In the genomic region with DNA sequence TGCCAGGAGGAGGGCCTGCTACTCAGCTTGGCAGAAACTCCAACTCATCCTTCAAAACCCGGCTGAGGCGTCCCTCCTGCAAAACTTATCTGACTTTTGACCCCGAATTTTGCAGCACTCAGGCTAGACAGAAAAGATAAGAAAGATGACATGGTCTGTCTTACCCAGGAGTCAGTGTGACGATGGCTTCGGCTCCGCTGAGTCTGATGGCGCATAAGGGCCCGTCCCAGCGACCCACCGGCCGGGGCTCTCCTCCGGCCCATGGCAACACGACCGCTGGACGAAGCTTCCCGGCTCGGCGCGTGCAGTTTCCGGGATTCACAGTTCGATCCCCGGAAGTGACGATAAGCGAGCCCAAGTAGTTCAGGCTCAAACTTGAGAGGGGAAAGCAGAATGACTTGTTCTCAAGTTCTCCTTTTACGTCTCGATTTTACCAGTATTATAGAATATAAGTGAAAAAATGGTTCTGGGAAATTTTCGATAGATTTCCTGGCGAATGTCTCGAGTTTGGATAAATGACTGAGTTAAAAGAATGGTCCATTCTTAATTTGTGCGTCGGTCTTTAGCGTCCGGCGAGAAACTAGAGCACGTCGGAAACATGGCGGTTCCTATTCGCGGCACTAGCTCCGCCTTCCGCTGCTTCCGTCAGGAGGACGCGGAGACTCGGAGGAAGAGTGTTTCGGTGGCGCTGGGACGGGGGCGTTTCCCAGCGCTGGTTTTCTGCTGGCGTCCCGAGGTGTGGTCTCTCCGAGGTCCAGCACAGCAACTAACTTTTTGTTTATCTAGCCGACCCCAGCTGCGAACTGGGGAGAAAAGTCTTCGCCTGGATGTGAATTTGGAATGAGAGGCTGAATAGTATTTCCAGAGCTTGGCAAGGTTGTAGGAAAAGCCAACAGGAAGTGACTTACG, we compare ENCODE assay signal across 1 cellular context.
TF ChIP-seq lines count a peak whose summit lies in the region.

TSS of gene LSG1 (minus strand) at position 292 of the 909 bp plus-strand sequence. CDS start at position 263, 29 bp downstream.

TF ChIP-seq in HEK293, 187 proteins besides CTCF, POLR2A, EP300 and RAD21 (continued from another document and continues in another):
- peak; percentile 91 for TF ChIP-seq SP7 (tag by site-specific recombination; IDR thresholded peaks at IDR 0.05)
- no peak for TF ChIP-seq ZNF670 (tag by site-specific recombination; IDR thresholded peaks at IDR 0.05; ENCODE audit: low read depth)
- TF ChIP-seq ZNF837 (tag by site-specific recombination; IDR thresholded peaks at IDR 0.05): no peak
- TF ChIP-seq ZNF302 (tag by site-specific recombination; IDR thresholded peaks at IDR 0.05; ENCODE audit: low read depth): no peak
- no peak for TF ChIP-seq ZNF248 (tag by site-specific recombination; IDR thresholded peaks at IDR 0.05)
- no peak for TF ChIP-seq ZNF433 (tag by site-specific recombination; IDR thresholded peaks at IDR 0.05; ENCODE audit: low read depth)
- no peak for TF ChIP-seq ZNF449 (tag by site-specific recombination; IDR thresholded peaks at IDR 0.05)
- no peak for TF ChIP-seq ZNF585B (tag by site-specific recombination; IDR thresholded peaks at IDR 0.05)
- no peak for TF ChIP-seq ZNF513 (tag by site-specific recombination; IDR thresholded peaks at IDR 0.05)
- TF ChIP-seq HOXD13 (CRISPR knock-in tag; IDR thresholded peaks at IDR 0.05; ENCODE audit: borderline replicate concordance): no peak
- no peak for TF ChIP-seq ZNF548 (tag by site-specific recombination; IDR thresholded peaks at IDR 0.05)
- TF ChIP-seq ZNF549 (tag by site-specific recombination; IDR thresholded peaks at IDR 0.05): no peak
- peak; percentile 44; the same call in 1 of the 2 replicates for TF ChIP-seq ZBTB1 (tag by site-specific recombination; IDR thresholded peaks at IDR 0.05)
- 0 out of 2 replicates have a peak, but pooled peaks have one; percentile 36 for TF ChIP-seq ZSCAN23 (tag by site-specific recombination; IDR thresholded peaks at IDR 0.05)
- no peak for TF ChIP-seq ZNF404 (tag by site-specific recombination; IDR thresholded peaks at IDR 0.05)
- peak; percentile 38; the same call in 1 of the 2 replicates for TF ChIP-seq ZNF664 (tag by site-specific recombination; IDR thresholded peaks at IDR 0.05)
- TF ChIP-seq ZNF514 (tag by site-specific recombination; IDR thresholded peaks at IDR 0.05): no peak
- TF ChIP-seq GLI2 (tag by site-specific recombination; IDR thresholded peaks at IDR 0.05; ENCODE audit: borderline replicate concordance, low read depth): 0 out of 2 replicates have a peak, but pooled peaks have one; percentile 16
- TF ChIP-seq FEZF1 (tag by site-specific recombination; IDR thresholded peaks at IDR 0.05): 0 out of 2 replicates have a peak, but pooled peaks have one; percentile 14
- no peak for TF ChIP-seq ZNF621 (tag by site-specific recombination; IDR thresholded peaks at IDR 0.05)
- TF ChIP-seq ZNF623 (tag by site-specific recombination; IDR thresholded peaks at IDR 0.05): no peak
- no peak for TF ChIP-seq ZNF280C (tag by site-specific recombination; IDR thresholded peaks at IDR 0.05)
- 0 out of 2 replicates have a peak, but pooled peaks have one; percentile 27 for TF ChIP-seq WT1 (tag by site-specific recombination; IDR thresholded peaks at IDR 0.05)
- TF ChIP-seq ZNF398 (tag by site-specific recombination; IDR thresholded peaks at IDR 0.05): no peak
- TF ChIP-seq ZNF140 (tag by site-specific recombination; IDR thresholded peaks at IDR 0.05): no peak
- 0 out of 2 replicates have a peak, but pooled peaks have one; percentile 42 for TF ChIP-seq SALL2 (tag by site-specific recombination; IDR thresholded peaks at IDR 0.05; ENCODE audit: borderline replicate concordance)
- TF ChIP-seq ZNF777 (tag by site-specific recombination; IDR thresholded peaks at IDR 0.05; ENCODE audit: borderline replicate concordance): peak; percentile 99
- TF ChIP-seq ZBTB21 (tag by site-specific recombination; IDR thresholded peaks at IDR 0.05): peak; percentile 80
- TF ChIP-seq ZNF768 (tag by site-specific recombination; IDR thresholded peaks at IDR 0.05): no peak
- no peak for TF ChIP-seq ZNF785 (tag by site-specific recombination; IDR thresholded peaks at IDR 0.05)
- peak; percentile 42; the same call in 1 of the 2 replicates for TF ChIP-seq ELK4 (IDR thresholded peaks at IDR 0.05; ENCODE audit: borderline replicate concordance, low read depth, low read length)
- TF ChIP-seq ZNF341 (tag by site-specific recombination; IDR thresholded peaks at IDR 0.05; ENCODE audit: low read depth): peak; percentile 50
- 0 out of 2 replicates have a peak, but pooled peaks have one; percentile 66 for TF ChIP-seq ZBTB7A (tag by site-specific recombination; IDR thresholded peaks at IDR 0.05; ENCODE audit: low read depth)
- no peak for TF ChIP-seq ZNF544 (tag by site-specific recombination; IDR thresholded peaks at IDR 0.05)
- no peak for TF ChIP-seq ATF2 (tag by site-specific recombination; IDR thresholded peaks at IDR 0.05; ENCODE audit: low read depth)
- no peak for TF ChIP-seq RBAK (tag by site-specific recombination; IDR thresholded peaks at IDR 0.05)
- TF ChIP-seq, protein P1, sequence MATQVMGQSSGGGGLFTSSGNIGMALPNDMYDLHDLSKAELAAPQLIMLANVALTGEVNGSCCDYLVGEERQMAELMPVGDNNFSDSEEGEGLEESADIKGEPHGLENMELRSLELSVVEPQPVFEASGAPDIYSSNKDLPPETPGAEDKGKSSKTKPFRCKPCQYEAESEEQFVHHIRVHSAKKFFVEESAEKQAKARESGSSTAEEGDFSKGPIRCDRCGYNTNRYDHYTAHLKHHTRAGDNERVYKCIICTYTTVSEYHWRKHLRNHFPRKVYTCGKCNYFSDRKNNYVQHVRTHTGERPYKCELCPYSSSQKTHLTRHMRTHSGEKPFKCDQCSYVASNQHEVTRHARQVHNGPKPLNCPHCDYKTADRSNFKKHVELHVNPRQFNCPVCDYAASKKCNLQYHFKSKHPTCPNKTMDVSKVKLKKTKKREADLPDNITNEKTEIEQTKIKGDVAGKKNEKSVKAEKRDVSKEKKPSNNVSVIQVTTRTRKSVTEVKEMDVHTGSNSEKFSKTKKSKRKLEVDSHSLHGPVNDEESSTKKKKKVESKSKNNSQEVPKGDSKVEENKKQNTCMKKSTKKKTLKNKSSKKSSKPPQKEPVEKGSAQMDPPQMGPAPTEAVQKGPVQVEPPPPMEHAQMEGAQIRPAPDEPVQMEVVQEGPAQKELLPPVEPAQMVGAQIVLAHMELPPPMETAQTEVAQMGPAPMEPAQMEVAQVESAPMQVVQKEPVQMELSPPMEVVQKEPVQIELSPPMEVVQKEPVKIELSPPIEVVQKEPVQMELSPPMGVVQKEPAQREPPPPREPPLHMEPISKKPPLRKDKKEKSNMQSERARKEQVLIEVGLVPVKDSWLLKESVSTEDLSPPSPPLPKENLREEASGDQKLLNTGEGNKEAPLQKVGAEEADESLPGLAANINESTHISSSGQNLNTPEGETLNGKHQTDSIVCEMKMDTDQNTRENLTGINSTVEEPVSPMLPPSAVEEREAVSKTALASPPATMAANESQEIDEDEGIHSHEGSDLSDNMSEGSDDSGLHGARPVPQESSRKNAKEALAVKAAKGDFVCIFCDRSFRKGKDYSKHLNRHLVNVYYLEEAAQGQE (tag by site-specific recombination; IDR thresholded peaks at IDR 0.05): peak; percentile 78
- no peak for TF ChIP-seq ZBTB48 (tag by site-specific recombination; IDR thresholded peaks at IDR 0.05)
- 0 out of 2 replicates have a peak, but pooled peaks have one; percentile 14 for TF ChIP-seq SCRT2 (tag by site-specific recombination; IDR thresholded peaks at IDR 0.05)
- TF ChIP-seq ZNF791 (tag by site-specific recombination; IDR thresholded peaks at IDR 0.05): no peak
- TF ChIP-seq ZSCAN16 (tag by site-specific recombination; IDR thresholded peaks at IDR 0.05): no peak
- TF ChIP-seq ZNF175 (tag by site-specific recombination; IDR thresholded peaks at IDR 0.05): no peak
- peak; percentile 87 for TF ChIP-seq ZFHX2 (tag by site-specific recombination; conservative IDR thresholded peaks at IDR 0.05)
